Comparison of ENCODE assay signal across 1 cellular context in the genomic region with DNA sequence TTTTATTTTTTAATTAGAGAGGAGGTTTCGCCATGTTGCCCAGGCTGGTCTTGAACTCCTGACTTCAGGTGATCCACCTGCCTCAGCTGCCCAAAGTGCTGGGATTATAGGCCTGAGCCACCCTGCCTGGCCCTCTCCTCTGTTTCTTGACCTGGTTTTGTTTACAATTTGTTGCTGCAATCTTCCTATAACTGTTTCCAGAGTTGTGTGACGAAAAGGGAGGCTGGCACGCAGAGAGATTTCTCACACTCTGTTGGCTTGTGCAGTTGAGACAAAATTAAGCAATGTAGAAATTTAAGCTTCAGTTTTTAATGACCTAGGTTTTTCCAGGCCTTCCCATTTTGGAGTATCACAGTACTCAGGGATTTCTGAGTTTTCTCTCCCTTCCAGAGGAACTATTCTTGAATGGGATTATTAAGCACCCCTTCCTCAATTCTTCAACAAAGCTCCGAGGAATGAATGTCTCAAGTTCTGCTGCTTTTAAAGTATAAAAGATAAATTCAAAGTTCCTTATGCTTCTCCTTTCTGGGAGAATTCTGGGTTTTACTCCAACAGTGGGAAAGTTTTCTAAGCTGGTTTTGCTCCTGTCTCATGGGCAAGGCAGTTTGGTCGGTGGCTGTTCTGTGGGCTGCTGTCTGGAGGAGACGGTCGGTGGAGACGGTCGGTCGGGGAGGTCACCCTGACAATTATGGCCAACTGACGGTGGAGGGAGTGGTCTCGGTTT.
TF ChIP-seq lines count a peak whose summit lies in the region.

No MANE protein-coding gene starts in this region.

TF ChIP-seq in GM12878, 131 proteins besides CTCF, POLR2A, EP300 and RAD21:
- no peak for TF ChIP-seq SUPT20H (IDR thresholded peaks at IDR 0.05; ENCODE audit: borderline replicate concordance, control insufficient read depth, low read depth, low read length)
- TF ChIP-seq BCL11A (IDR thresholded peaks at IDR 0.05; ENCODE audit: low read depth, low read length) = no peak
- no peak for TF ChIP-seq POLR2AphosphoS5 (IDR thresholded peaks at IDR 0.05; ENCODE audit: low read length)
- no peak for TF ChIP-seq STAT3 (IDR thresholded peaks at IDR 0.05; ENCODE audit: low read depth, low read length)
- TF ChIP-seq JUNB (IDR thresholded peaks at IDR 0.05) = no peak
- no peak for TF ChIP-seq EED (IDR thresholded peaks at IDR 0.05; ENCODE audit: low read depth)
- TF ChIP-seq TARDBP (IDR thresholded peaks at IDR 0.05; ENCODE audit: borderline replicate concordance) = no peak
- TF ChIP-seq, protein P1, sequence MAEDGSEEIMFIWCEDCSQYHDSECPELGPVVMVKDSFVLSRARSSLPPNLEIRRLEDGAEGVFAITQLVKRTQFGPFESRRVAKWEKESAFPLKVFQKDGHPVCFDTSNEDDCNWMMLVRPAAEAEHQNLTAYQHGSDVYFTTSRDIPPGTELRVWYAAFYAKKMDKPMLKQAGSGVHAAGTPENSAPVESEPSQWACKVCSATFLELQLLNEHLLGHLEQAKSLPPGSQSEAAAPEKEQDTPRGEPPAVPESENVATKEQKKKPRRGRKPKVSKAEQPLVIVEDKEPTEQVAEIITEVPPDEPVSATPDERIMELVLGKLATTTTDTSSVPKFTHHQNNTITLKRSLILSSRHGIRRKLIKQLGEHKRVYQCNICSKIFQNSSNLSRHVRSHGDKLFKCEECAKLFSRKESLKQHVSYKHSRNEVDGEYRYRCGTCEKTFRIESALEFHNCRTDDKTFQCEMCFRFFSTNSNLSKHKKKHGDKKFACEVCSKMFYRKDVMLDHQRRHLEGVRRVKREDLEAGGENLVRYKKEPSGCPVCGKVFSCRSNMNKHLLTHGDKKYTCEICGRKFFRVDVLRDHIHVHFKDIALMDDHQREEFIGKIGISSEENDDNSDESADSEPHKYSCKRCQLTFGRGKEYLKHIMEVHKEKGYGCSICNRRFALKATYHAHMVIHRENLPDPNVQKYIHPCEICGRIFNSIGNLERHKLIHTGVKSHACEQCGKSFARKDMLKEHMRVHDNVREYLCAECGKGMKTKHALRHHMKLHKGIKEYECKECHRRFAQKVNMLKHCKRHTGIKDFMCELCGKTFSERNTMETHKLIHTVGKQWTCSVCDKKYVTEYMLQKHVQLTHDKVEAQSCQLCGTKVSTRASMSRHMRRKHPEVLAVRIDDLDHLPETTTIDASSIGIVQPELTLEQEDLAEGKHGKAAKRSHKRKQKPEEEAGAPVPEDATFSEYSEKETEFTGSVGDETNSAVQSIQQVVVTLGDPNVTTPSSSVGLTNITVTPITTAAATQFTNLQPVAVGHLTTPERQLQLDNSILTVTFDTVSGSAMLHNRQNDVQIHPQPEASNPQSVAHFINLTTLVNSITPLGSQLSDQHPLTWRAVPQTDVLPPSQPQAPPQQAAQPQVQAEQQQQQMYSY (CRISPR knock-in tag; IDR thresholded peaks at IDR 0.05) = no peak
- no peak for TF ChIP-seq ZNF24 (IDR thresholded peaks at IDR 0.05)
- no peak for TF ChIP-seq TAF1 (IDR thresholded peaks at IDR 0.05; ENCODE audit: borderline replicate concordance, low read depth, low read length)
- TF ChIP-seq BACH1 (IDR thresholded peaks at IDR 0.05; ENCODE audit: borderline replicate concordance) = no peak
